In the genomic region with DNA sequence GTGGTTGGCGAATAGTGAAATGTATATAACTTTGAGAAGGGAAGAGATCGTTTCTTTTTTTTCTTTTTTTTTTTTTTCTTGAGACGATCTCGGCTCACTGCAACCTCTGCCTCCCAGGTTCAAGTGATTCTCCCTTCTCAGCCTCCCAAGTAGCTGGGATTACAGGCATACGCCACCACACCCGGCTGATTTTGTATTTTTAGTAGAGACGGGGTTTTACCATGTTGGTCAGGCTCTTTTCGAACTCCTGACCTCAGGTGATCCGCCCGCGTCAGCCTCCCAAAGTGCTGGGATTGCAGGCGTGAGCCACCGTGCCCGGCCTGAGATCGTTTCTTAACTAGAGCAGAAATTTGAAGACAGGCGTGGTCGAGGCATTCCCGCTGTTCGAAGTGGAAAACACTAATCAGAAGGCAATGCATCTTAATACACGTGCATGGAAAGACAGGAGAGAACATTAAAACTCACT, we compare ENCODE assay signal across 8 cellular contexts. TPM values are rescaled to one million over a fixed set of nuclear protein-coding genes. Genes with fewer than 3 reads are reported as not detected.
DNase-seq lines count a peak whose midpoint lies in the region; ATAC-seq, FAIRE-seq and TF ChIP-seq lines count a peak whose summit lies in the region.
"Not testable (repeated sequence)": the region's sequence is repeated elsewhere in the genome, so short reads cannot be mapped to it uniquely, and the experiment has no call there.

No MANE protein-coding gene starts in this region.

- H3K9ac ChIP-seq in mucosa of rectum (ENCODE audit: low read depth in 1 of 2, low read length in 2 of 2) = peak overlapping the region; percentile 75 to 89

- not testable (repeated sequence) for H3K27me3 ChIP-seq in Peyer's patch; heart right ventricle; mucosa of rectum (ENCODE audit: control insufficient read depth in 2 of 2, insufficient read depth in 2 of 2, low read length in 2 of 2); small intestine (ENCODE audit: control insufficient read depth in 2 of 2, insufficient read depth in 2 of 2, low read length in 2 of 2)

- H3K4me3 Mint-ChIP-seq in activated T-cell treated with anti-CD3 and anti-CD28 coated beads, Interleukin-2, amount 50 U/mL, for 24 hours = peak overlapping the region; percentile 90
- peak overlapping the region; percentile 88 for H3K4me3 Mint-ChIP-seq in chondrocyte (ENCODE audit: unreplicated experiment)

- DNase-seq in AG04449 (ENCODE audit: low read depth, low spot score); HFF-Myc (ENCODE audit: extremely low read depth, low read depth); Peyer's patch; activated T-cell treated with anti-CD3 and anti-CD28 coated beads, Interleukin-2, amount 50 U/mL, for 24 hours; chondrocyte (ENCODE audit: low spot score); heart right ventricle; small intestine: not testable (repeated sequence)

- not testable (repeated sequence) for H3K27me3 Mint-ChIP-seq in activated T-cell treated with anti-CD3 and anti-CD28 coated beads, Interleukin-2, amount 50 U/mL, for 24 hours; chondrocyte (ENCODE audit: low read depth)

- FAIRE-seq in small intestine (lab: Jason Lieb, UNC) = not testable (repeated sequence)

- intact Hi-C loops in heart right ventricle (cut with DNase I) = loop anchor here in 9 of 10 donors (1.0 to 10.0 kb wide), 10 partner anchors 37 to 745 kb away; a partner anchor contains a TSS

- not testable (repeated sequence) for H3K36me3 ChIP-seq in Peyer's patch; heart right ventricle; mucosa of rectum (ENCODE audit: control insufficient read depth in 2 of 2, insufficient read depth in 2 of 2, low read length in 2 of 2); small intestine (ENCODE audit: control insufficient read depth in 2 of 2, insufficient read depth in 2 of 2, low read length in 2 of 2)

- not testable (repeated sequence) for H3K9me3 Mint-ChIP-seq in activated T-cell treated with anti-CD3 and anti-CD28 coated beads, Interleukin-2, amount 50 U/mL, for 24 hours; chondrocyte (ENCODE audit: low read depth)

- H3K36me3 Mint-ChIP-seq in activated T-cell treated with anti-CD3 and anti-CD28 coated beads, Interleukin-2, amount 50 U/mL, for 24 hours (ENCODE audit: low read depth) = peaks cover 23% of the 10 kb centered on the region
- not testable (repeated sequence) for H3K36me3 Mint-ChIP-seq in chondrocyte (ENCODE audit: low read depth)

- not testable (repeated sequence) for TF ChIP-seq CTCF in AG04449 (IDR thresholded peaks at IDR 0.05; ENCODE audit: insufficient read depth, low read length, missing control alignments); HFF-Myc (IDR thresholded peaks at IDR 0.05; ENCODE audit: low read depth, low read length, missing control alignments); Peyer's patch (IDR thresholded peaks at IDR 0.05); chondrocyte (IDR thresholded peaks at IDR 0.05); heart right ventricle (IDR thresholded peaks at IDR 0.05)

- H3K4me1 ChIP-seq in Peyer's patch (peaks cover 0 to 31% (median 3%) of the 10 kb centered on the region in 4 donors), heart right ventricle (peaks cover 0 to 57% (median 41%) of the 10 kb centered on the region in 9 donors), mucosa of rectum (ENCODE audit: control insufficient read depth in 2 of 2, insufficient read depth in 2 of 2, low read length in 2 of 2) (peaks cover 9 to 11% of the 10 kb centered on the region in 2 donors)
- not testable (repeated sequence) for H3K4me1 ChIP-seq in small intestine (ENCODE audit: control insufficient read depth in 2 of 2, insufficient read depth in 1 of 2, low read depth in 1 of 2, low read length in 1 of 2)

- peak overlapping the region; percentile 77 to 98 (median 96) for H3K27ac ChIP-seq in Peyer's patch
- peak overlapping the region; percentile 73 to 99 (median 92) for H3K27ac ChIP-seq in heart right ventricle
- peak overlapping the region; percentile 87 to 89 for H3K27ac ChIP-seq in mucosa of rectum (ENCODE audit: low read depth in 2 of 2, low read length in 2 of 2)
- H3K27ac ChIP-seq in small intestine (ENCODE audit: low read depth in 1 of 2, low read length in 1 of 2) = peak overlapping the region; percentile 72 to 89

- H3K4me1 Mint-ChIP-seq in activated T-cell treated with anti-CD3 and anti-CD28 coated beads, Interleukin-2, amount 50 U/mL, for 24 hours (ENCODE audit: low read depth) = peaks cover 35% of the 10 kb centered on the region
- H3K4me1 Mint-ChIP-seq in chondrocyte (ENCODE audit: low read depth) = peaks cover 42% of the 10 kb centered on the region

- H3K27ac Mint-ChIP-seq in activated T-cell treated with anti-CD3 and anti-CD28 coated beads, Interleukin-2, amount 50 U/mL, for 24 hours = peak overlapping the region; percentile 93
- H3K27ac Mint-ChIP-seq in chondrocyte (ENCODE audit: unreplicated experiment) = peak overlapping the region; percentile 92

- POLR2A ChIA-PET in AG04449 (lab: Yijun Ruan, JAX) = interaction anchor here (0.6 to 1.2 kb wide), 4 partner anchors 31 to 278 kb away, joined by 3 to 6 read pairs (median 4); a partner anchor contains a TSS

- not testable (repeated sequence) for H3K9me3 ChIP-seq in Peyer's patch; heart right ventricle; mucosa of rectum (ENCODE audit: control insufficient read depth in 2 of 2, low read length in 2 of 2); small intestine (ENCODE audit: control insufficient read depth, low read depth)

- CTCF ChIA-PET in AG04449 (lab: Yijun Ruan, JAX) = interaction anchor here (0.6 to 4.7 kb wide), 15 partner anchors 12 to 645 kb away, joined by 3 to 36 read pairs (median 5); a partner anchor contains a TSS

- not testable (repeated sequence) for ATAC-seq in heart right ventricle

- WGBS in heart right ventricle, 2 donors = 38 to 49% methylated on average over 20 of the region's 20 CpGs
- 9 to 25% (median 19%) methylated on average over 20 of the region's 20 CpGs for WGBS in small intestine, 3 donors

- TF ChIP-seq POLR2A in Peyer's patch (IDR thresholded peaks at IDR 0.05) = not testable (repeated sequence)

- H3K4me3 ChIP-seq in AG04449 (ENCODE audit: low read depth, low read length) = peak overlapping the region; percentile 81
- peak overlapping the region; percentile 54 for H3K4me3 ChIP-seq in HFF-Myc (replicated peaks; ENCODE audit: low read depth, low read length)
- H3K4me3 ChIP-seq in Peyer's patch = peak overlapping the region; percentile 78 to 97 (median 90)
- peak overlapping the region; percentile 64 to 96 (median 83) for H3K4me3 ChIP-seq in heart right ventricle
- H3K4me3 ChIP-seq in mucosa of rectum (ENCODE audit: low read length in 2 of 2) = peak overlapping the region; percentile 90 to 94
- peak overlapping the region; percentile 84 to 94 for H3K4me3 ChIP-seq in small intestine (ENCODE audit: low read depth in 1 of 2, low read length in 2 of 2)

RNA-seq across cellular contexts. Expression of a gene that starts 0.9 kb away (rescaled TPM):
- total RNA-seq in Peyer's patch (10 to 100 TPM; 16.5 to 41.0 (median 20.9) TPM), chondrocyte (19.0 to 32.3 TPM (median 32.1 TPM) in 3 replicates), heart right ventricle (10 to 100 TPM in 8 of 10 donors, 1 to 10 TPM in 2; 8.9 to 13.5 (median 11.9) TPM)
- polyA plus RNA-seq in heart right ventricle (10 to 100 TPM in 1 of 2 donors, 1 to 10 TPM in 1; 4.2 to 11.1 TPM), small intestine (10 to 100 TPM in 2 of 3 donors, 1 to 10 TPM in 1; 7.8 to 11.4 (median 11.2) TPM)

RNA-seq across cellular contexts. Expression of a gene that starts 51.2 kb away (rescaled TPM):
- total RNA-seq in Peyer's patch = 10 to 100 TPM; 15.4 to 40.4 (median 25.5) TPM
- 30.7 to 37.0 TPM (median 31.0 TPM) in 3 replicates for total RNA-seq in chondrocyte
- total RNA-seq in heart right ventricle = 10 to 100 TPM; 28.1 to 36.3 (median 31.4) TPM
- polyA plus RNA-seq in heart right ventricle = 10 to 100 TPM in 1 of 2 donors, 1 to 10 TPM in 1; 9.3 to 13.8 TPM
- 10 to 100 TPM in 1 of 3 donors, 1 to 10 TPM in 2; 7.4 to 14.0 (median 9.5) TPM for polyA plus RNA-seq in small intestine
